ENCODE assay signal across 8 cellular contexts in genomic region chr1:168178638-168179410, GRCh38. TPM values are rescaled to one million over a fixed set of nuclear protein-coding genes. Genes with fewer than 3 reads are reported as not detected.
DNase-seq lines count a peak whose midpoint lies in the region; ATAC-seq, FAIRE-seq and TF ChIP-seq lines count a peak whose summit lies in the region.

TSS of gene TIPRL (plus strand) at chr1:168178962. CDS start at chr1:168179078, 116 bp downstream.

- no peaks in the 10 kb centered on the region for H3K36me3 ChIP-seq in BJ (ENCODE audit: control insufficient read depth, insufficient read depth, low read length)

- peak; percentile 28 for FAIRE-seq in colon (lab: Jason Lieb, UNC)

- CTCF ChIA-PET in BJ (lab: Yijun Ruan, JAX): interaction anchor here (0.7 to 1.7 kb wide), 3 partner anchors 13 to 143 kb away, joined by 3 to 4 read pairs (median 4); no protein-coding TSS in a partner anchor
- CTCF ChIA-PET in activated CD4-positive, alpha-beta T cell treated with anti-CD3 and anti-CD28 coated beads for 36 hours (lab: Charles Lee): interaction anchor here (1.0 to 2.3 kb wide), 2 partner anchors 10 to 52 kb away, joined by 3 to 8 read pairs; no protein-coding TSS in a partner anchor

- DNase-seq in BJ (ENCODE audit: low read depth): peak; percentile 97
- peak; percentile 81 for DNase-seq in GM19238 (ENCODE audit: insufficient read length, low spot score)
- DNase-seq in NCI-H510A treated with DMSO at 0.1 percent for 48 hours (lab: John Stamatoyannopoulos, UW): peak; percentile 97
- peak; percentile 97 for DNase-seq in activated CD4-positive, alpha-beta T cell treated with anti-CD3 and anti-CD28 coated beads for 36 hours
- DNase-seq in kidney tubule cell (ENCODE audit: low spot score): peak; percentile 99
- peak; percentile 84 to 95 (median 90) for DNase-seq in stimulated activated CD4-positive, alpha-beta T cell treated with anti-CD3 and anti-CD28 coated beads, Interleukin-1b, Interleukin-23, amount 100 ng/mL, for 24 hours (ENCODE audit: low read depth in 4 of 4, low spot score in 1 of 4)

- H3K9me3 Mint-ChIP-seq in activated CD4-positive, alpha-beta T cell treated with anti-CD3 and anti-CD28 coated beads for 36 hours (ENCODE audit: low read depth): no peaks in the 10 kb centered on the region

- ATAC-seq in HG03442 (IDR thresholded peaks at IDR 0.05; ENCODE audit: unreplicated experiment): peak; percentile 90
- peak; percentile 90 for ATAC-seq in activated CD4-positive, alpha-beta T cell treated with anti-CD3 and anti-CD28 coated beads for 36 hours

- intact Hi-C loops in activated CD4-positive, alpha-beta T cell treated with anti-CD3 and anti-CD28 coated beads for 36 hours (cut with DNase I, micrococcal nuclease): loop anchor here (1.0 to 5.0 kb wide), 15 partner anchors 39 to 1340 kb away; partner anchors contain the start of genes DCAF6 (in 2 of the 2), GPR161 (in 1 of the 2), MPC2 (in 1 of the 2) and NME7 (in 1 of the 2)

- H3K27ac Mint-ChIP-seq in activated CD4-positive, alpha-beta T cell treated with anti-CD3 and anti-CD28 coated beads for 36 hours: no peak within 1 kb of the TSS

- POLR2A ChIA-PET in BJ (lab: Charles Lee): no interaction called here
- POLR2A ChIA-PET in activated CD4-positive, alpha-beta T cell treated with anti-CD3 and anti-CD28 coated beads for 36 hours (lab: Charles Lee): no interaction called here

- peak; percentile 79 for TF ChIP-seq CTCF in BJ (IDR thresholded peaks at IDR 0.05; ENCODE audit: insufficient read depth, low read depth, low read length)

- no peaks in the 10 kb centered on the region for H3K27me3 Mint-ChIP-seq in activated CD4-positive, alpha-beta T cell treated with anti-CD3 and anti-CD28 coated beads for 36 hours

- H3K4me3 Mint-ChIP-seq in activated CD4-positive, alpha-beta T cell treated with anti-CD3 and anti-CD28 coated beads for 36 hours: no peak within 1 kb of the TSS

- H3K36me3 Mint-ChIP-seq in activated CD4-positive, alpha-beta T cell treated with anti-CD3 and anti-CD28 coated beads for 36 hours (ENCODE audit: low read depth): peaks cover 3% of the 10 kb centered on the region

- no peaks in the 10 kb centered on the region for H3K27me3 ChIP-seq in BJ (ENCODE audit: control insufficient read depth, insufficient read depth, low read length)

- peak within 1 kb of the TSS; percentile 77 for H3K4me3 ChIP-seq in BJ (ENCODE audit: low read depth, low read length)

- peaks cover 8% of the 10 kb centered on the region for H3K4me1 Mint-ChIP-seq in activated CD4-positive, alpha-beta T cell treated with anti-CD3 and anti-CD28 coated beads for 36 hours

RNA-seq across cellular contexts. Expression of gene TIPRL, which starts in this region (rescaled TPM):
- polyA plus RNA-seq in BJ (2011; rRNA removed): 17.2 and 37.6 TPM in 2 replicates
- 8.6 and 9.2 TPM in 2 replicates for polyA minus RNA-seq in BJ (2011; rRNA and poly(A)+ RNA removed)
- 10 to 100 TPM; 52.5 to 57.5 TPM for total RNA-seq in activated CD4-positive, alpha-beta T cell treated with anti-CD3 and anti-CD28 coated beads for 36 hours

Comparison
In these comparisons a context has a peak if more than half of its experiments do, and no peak if none do; other contexts are left out.
1. Peak in every context shown above with its lines: DNase-seq, ATAC-seq and H3K4me3 ChIP-seq.